8 cellular contexts compared by ENCODE assay signal in genomic region chr4:159101983-159102622, GRCh38. TPM values are rescaled to one million over a fixed set of nuclear protein-coding genes. Genes with fewer than 3 reads are reported as not detected.
DNase-seq lines count a peak whose midpoint lies in the region; ATAC-seq and TF ChIP-seq lines count a peak whose summit lies in the region.

No MANE protein-coding gene starts in this region.

- H3K27ac Mint-ChIP-seq in activated T-cell treated with anti-CD3 and anti-CD28 coated beads, Interleukin-2, amount 50 U/mL, for 24 hours = peak overlapping the region; percentile 50

- peaks cover 13% of the 10 kb centered on the region for H3K27me3 Mint-ChIP-seq in activated T-cell treated with anti-CD3 and anti-CD28 coated beads, Interleukin-2, amount 50 U/mL, for 24 hours

- ATAC-seq in left lung (no peak), upper lobe of left lung (ENCODE audit: low FRiP score in 2 of 2) (no peak), GM19328 (IDR thresholded peaks at IDR 0.05; ENCODE audit: unreplicated experiment) (no peak), GM21390 (IDR thresholded peaks at IDR 0.05; ENCODE audit: unreplicated experiment) (no peak)

- H3K36me3 ChIP-seq in left lung = no peaks in the 10 kb centered on the region
- no peaks in the 10 kb centered on the region for H3K36me3 ChIP-seq in upper lobe of left lung

- H3K4me1 ChIP-seq in left lung = peaks cover 10 to 35% of the 10 kb centered on the region in 2 donors
- H3K4me1 ChIP-seq in upper lobe of left lung = peaks cover 22 to 42% (median 28%) of the 10 kb centered on the region in 4 donors

- H3K27ac ChIP-seq in angular gyrus (ENCODE audit: low read depth, low read length) (peak overlapping the region; percentile 54), left lung (peak overlapping the region; percentile 95 to 98), upper lobe of left lung (peak overlapping the region; percentile 95 to 99 (median 96))

- TF ChIP-seq CTCF in left lung (IDR thresholded peaks at IDR 0.05) = no peak
- TF ChIP-seq CTCF in upper lobe of left lung (IDR thresholded peaks at IDR 0.05) = no peak

- 32 to 51% methylated on average over 12 to 14 of the region's 14 CpGs for WGBS in upper lobe of left lung, 2 donors

- no peak for TF ChIP-seq EP300 in upper lobe of left lung (IDR thresholded peaks at IDR 0.05)

- H3K9me3 ChIP-seq in left lung = no peaks in the 10 kb centered on the region
- H3K9me3 ChIP-seq in upper lobe of left lung = no peaks in the 10 kb centered on the region

- H3K4me3 ChIP-seq in left lung (peak overlapping the region; percentile 54 to 66), upper lobe of left lung (peak overlapping the region; percentile 44 to 93 (median 76))

- intact Hi-C loops in left lung (cut with DNase I) = no loop called here

- TF ChIP-seq POLR2A in upper lobe of left lung (IDR thresholded peaks at IDR 0.05) = no peak

- H3K36me3 Mint-ChIP-seq in activated T-cell treated with anti-CD3 and anti-CD28 coated beads, Interleukin-2, amount 50 U/mL, for 24 hours (ENCODE audit: low read depth) = peaks cover 12% of the 10 kb centered on the region

- no peak for DNase-seq in activated T-cell treated with anti-CD3 and anti-CD28 coated beads, Interleukin-2, amount 50 U/mL, for 24 hours
- DNase-seq in activated T-cell treated with anti-CD3 and anti-CD28 coated beads, Interleukin-2, amount 50 U/mL, for 48 hours = no peak
- no peak for DNase-seq in left lung
- no peak for DNase-seq in upper lobe of left lung
- no peak for DNase-seq in NCI-H2081 (lab: John Stamatoyannopoulos, UW)

- no peaks in the 10 kb centered on the region for H3K9me3 Mint-ChIP-seq in activated T-cell treated with anti-CD3 and anti-CD28 coated beads, Interleukin-2, amount 50 U/mL, for 24 hours

- H3K4me1 Mint-ChIP-seq in activated T-cell treated with anti-CD3 and anti-CD28 coated beads, Interleukin-2, amount 50 U/mL, for 24 hours (ENCODE audit: low read depth) = peaks cover 42% of the 10 kb centered on the region

- H3K27me3 ChIP-seq in left lung (peaks cover 0 to 5% of the 10 kb centered on the region in 2 donors), upper lobe of left lung (no peaks in the 10 kb centered on the region)

- H3K4me3 Mint-ChIP-seq in activated T-cell treated with anti-CD3 and anti-CD28 coated beads, Interleukin-2, amount 50 U/mL, for 24 hours = peak overlapping the region; percentile 70

RNA-seq across cellular contexts. Expression of gene RAPGEF2, which starts 0.8 kb away (rescaled TPM):
- total RNA-seq in left lung (10 to 100 TPM; 51.3 to 52.0 TPM), upper lobe of left lung (100 to 1,000 TPM in 1 of 6 donors, 10 to 100 TPM in 5; 53.3 to 122 (median 66.3) TPM)
